ENCODE assay signal across 10 cellular contexts in genomic region chr1:113980120-113980519, GRCh38. TPM values are rescaled to one million over a fixed set of nuclear protein-coding genes. Genes with fewer than 3 reads are reported as not detected.
DNase-seq lines count a peak whose midpoint lies in the region; ATAC-seq and TF ChIP-seq lines count a peak whose summit lies in the region.
"Had no signal": no experiment of that assay in that cellular context is flagged by ENCODE, and none has a peak within 500 bp of the region (broad histone marks: within the 10 kb centered on the region; RNA-seq: fewer than 3 reads in every experiment).

No MANE protein-coding gene starts in this region.

- ATAC-seq in HG03097 (IDR thresholded peaks at IDR 0.05; ENCODE audit: low FRiP score, unreplicated experiment): no peak

- WGBS in trophoblast cell (ENCODE audit: extremely low coverage, insufficient coverage, insufficient read length): no CpG with 5 or more reads among the region's 10 CpGs

- H3K14ac ChIP-seq in trophoblast cell (ENCODE audit: low read length): peak overlapping the region; percentile 87

- no peak overlapping the region for H4K12ac ChIP-seq in trophoblast cell (ENCODE audit: low read depth, low read length)

- TF ChIP-seq CTCF in BE2C (IDR thresholded peaks at IDR 0.05; ENCODE audit: low read depth, low read length) (no peak), fibroblast of villous mesenchyme (IDR thresholded peaks at IDR 0.05; ENCODE audit: insufficient read depth, low read depth, low read length) (no peak)

- H3K4me3 ChIP-seq in BE2C (ENCODE audit: low read depth, low read length): no peak overlapping the region
- H3K4me3 ChIP-seq in NT2/D1 (ENCODE audit: insufficient read length, low read depth): peak overlapping the region; percentile 34
- H3K4me3 ChIP-seq in fibroblast of villous mesenchyme (ENCODE audit: low read depth, low read length): peak overlapping the region; percentile 49
- no peak overlapping the region for H3K4me3 ChIP-seq in trophoblast cell (ENCODE audit: low read depth, low read length)

- H3K18ac ChIP-seq in trophoblast cell (ENCODE audit: low read length): peak overlapping the region; percentile 94

- peak overlapping the region; percentile 81 for H3K9ac ChIP-seq in NT2/D1 (ENCODE audit: insufficient read length, low read depth)
- H3K9ac ChIP-seq in trophoblast cell (ENCODE audit: low read length): peak overlapping the region; percentile 6

- H3K23ac ChIP-seq in trophoblast cell (ENCODE audit: low read length): no peak overlapping the region

- H4K91ac ChIP-seq in trophoblast cell (ENCODE audit: low read depth, low read length): peak overlapping the region; percentile 86

- H2BK120ac ChIP-seq in trophoblast cell (ENCODE audit: insufficient read depth, low read length, poor library complexity): peak overlapping the region; percentile 93

- H3K9me3 ChIP-seq in BE2C (no peaks in the 10 kb centered on the region), NT2/D1 (ENCODE audit: insufficient read depth, low read length) (peaks cover 20% of the 10 kb centered on the region; the same call in 1 of the 2 replicates), trophoblast cell (ENCODE audit: insufficient read depth, low read depth, low read length) (peaks cover 3% of the 10 kb centered on the region)

- H4K8ac ChIP-seq in trophoblast cell (ENCODE audit: low read depth, low read length): peak overlapping the region; percentile 72

- H2BK12ac ChIP-seq in trophoblast cell (ENCODE audit: low read length): peak overlapping the region; percentile 97

- H3K79me2 ChIP-seq in trophoblast cell (ENCODE audit: control insufficient read depth, insufficient read depth, low read length, poor library complexity): peaks cover 24% of the 10 kb centered on the region

- H3K79me1 ChIP-seq in trophoblast cell (ENCODE audit: low read length): peaks cover 38% of the 10 kb centered on the region

- peak; percentile 76 for DNase-seq in BE2C
- DNase-seq in NT2/D1 (ENCODE audit: low read depth, low spot score): no peak
- peak; percentile 69 for DNase-seq in fibroblast of villous mesenchyme (ENCODE audit: low read depth)
- DNase-seq in trophoblast cell: no peak
- no peak for DNase-seq in iPS-NIHi7 (ENCODE audit: extremely low spot score)
- DNase-seq in stimulated activated CD4-positive, alpha-beta T cell treated with anti-CD3 and anti-CD28 coated beads, Interleukin-4, amount 100 ng/mL, for 24 hours: no peak
- DNase-seq in hippocampal formation (lab: John Stamatoyannopoulos, UW): no peak
- DNase-seq: activated effector memory CD4-positive, alpha-beta T cell treated with Interleukin-2 at 50 U/mL for 16 hours; GF-D8 had no signal

- H3K27me3 ChIP-seq in BE2C (no peaks in the 10 kb centered on the region), NT2/D1 (ENCODE audit: insufficient read depth, insufficient read length) (no peaks in the 10 kb centered on the region), trophoblast cell (ENCODE audit: insufficient read depth, low read length) (no peaks in the 10 kb centered on the region)

- H3K4me2 ChIP-seq in trophoblast cell (ENCODE audit: low read length): peak overlapping the region; percentile 61

- peak overlapping the region; percentile 71 for H2AK5ac ChIP-seq in trophoblast cell (ENCODE audit: low read length)

- H2BK5ac ChIP-seq in trophoblast cell (ENCODE audit: low read depth, low read length, poor library complexity): peak overlapping the region; percentile 70

- peak overlapping the region; percentile 30 for H2AFZ ChIP-seq in trophoblast cell (ENCODE audit: insufficient read depth, low read length, poor library complexity)

- H3K4me1 ChIP-seq in BE2C (peaks cover 10% of the 10 kb centered on the region), NT2/D1 (ENCODE audit: insufficient read depth, insufficient read length) (peaks cover 21% of the 10 kb centered on the region), trophoblast cell (ENCODE audit: control insufficient read depth in 1 of 2, insufficient read depth in 2 of 2, low read length in 2 of 2) (peaks cover 37 to 43% of the 10 kb centered on the region in 2 experiments)

- H3K27ac ChIP-seq in trophoblast cell (ENCODE audit: low read depth, low read length): peak overlapping the region; percentile 92

- peak overlapping the region; percentile 93 for H3K4ac ChIP-seq in trophoblast cell (ENCODE audit: low read depth, low read length)

- H3K36me3 ChIP-seq in BE2C (no peaks in the 10 kb centered on the region), NT2/D1 (ENCODE audit: insufficient read depth, insufficient read length, low read length) (peaks cover 32% of the 10 kb centered on the region), trophoblast cell (ENCODE audit: control insufficient read depth in 1 of 2, insufficient read depth in 2 of 2, low read length in 2 of 2) (peaks cover 3 to 4% of the 10 kb centered on the region in 2 experiments)

RNA-seq across cellular contexts. Expression of gene OLFML3, which starts 0.8 kb away (rescaled TPM):
- 0.65 TPM for polyA plus RNA-seq in BE2C (2012; ENCODE audit: insufficient read depth, insufficient read length, low read depth)
- total RNA-seq in fibroblast of villous mesenchyme: 107 and 134 TPM in 2 replicates
- 142 and 148 TPM in 2 replicates for polyA plus RNA-seq in trophoblast cell (2013)

RNA-seq across cellular contexts. Expression of gene HIPK1, which starts 51.0 kb away (rescaled TPM):
- 27.5 TPM for polyA plus RNA-seq in BE2C (2012; ENCODE audit: insufficient read depth, insufficient read length, low read depth)
- total RNA-seq in fibroblast of villous mesenchyme: 17.4 and 32.4 TPM in 2 replicates
- polyA plus RNA-seq in trophoblast cell (2013): 20.6 and 22.0 TPM in 2 replicates

Comparison
In these comparisons a context has a peak if more than half of its experiments do, and no peak if none do; other contexts are left out.
1. DNase-seq: peak in BE2C (single experiment) and fibroblast of villous mesenchyme (single experiment); none in NT2/D1 (single experiment), trophoblast cell (0 of 2), iPS-NIHi7 (single experiment), stimulated activated CD4-positive, alpha-beta T cell treated with anti-CD3 and anti-CD28 coated beads, Interleukin-4, amount 100 ng/mL, for 24 hours (single experiment) and hippocampal formation (0 of 2).
2. H3K4me3 ChIP-seq: peak in NT2/D1 (single experiment) and fibroblast of villous mesenchyme (single experiment); none in BE2C (single experiment) and trophoblast cell (single experiment).